13 cellular contexts compared by ENCODE assay signal in genomic region chr6:100346828-100347227, GRCh38.
DNase-seq lines count a peak whose midpoint lies in the region; ATAC-seq and TF ChIP-seq lines count a peak whose summit lies in the region.
"Had no signal": no experiment of that assay in that cellular context is flagged by ENCODE, and none has a peak within 500 bp of the region (broad histone marks: within the 10 kb centered on the region; RNA-seq: fewer than 3 reads in every experiment).

No MANE protein-coding gene starts in this region.

- H3K9me3 ChIP-seq in OCI-LY3 (ENCODE audit: insufficient read depth, low read length) (no peaks in the 10 kb centered on the region), vagina (no peaks in the 10 kb centered on the region)
- H3K9me3 ChIP-seq: colonic mucosa, upper lobe of right lung had no signal

- DNase-seq in dedifferentiated amniotic fluid mesenchymal stem cell (ENCODE audit: extremely low spot score) (peak; percentile 72), stromal cell of bone marrow (ENCODE audit: low read depth) (peak; percentile 70), NCI-H128 (lab: John Stamatoyannopoulos, UW; ENCODE audit: unreplicated experiment) (no peak), NCI-H1694 (lab: John Stamatoyannopoulos, UW) (no peak), vagina (ENCODE audit: extremely low spot score in 2 of 2) (no peak), NCI-H187 (lab: John Stamatoyannopoulos, UW) (no peak)
- DNase-seq: colonic mucosa, midbrain, NCI-H2029 treated with DMSO at 0.1 percent for 48 hours, upper lobe of right lung had no signal

- H3K4me1 ChIP-seq in OCI-LY3 (ENCODE audit: low read length) (no peaks in the 10 kb centered on the region), vagina (no peaks in the 10 kb centered on the region)
- H3K4me1 ChIP-seq: colonic mucosa, upper lobe of right lung had no signal

- no peak overlapping the region for H3K27ac ChIP-seq in OCI-LY3 (ENCODE audit: low read length)
- H3K27ac ChIP-seq in vagina: no peak overlapping the region
- H3K27ac ChIP-seq: colonic mucosa, upper lobe of right lung, VCaP had no signal

- TF ChIP-seq CTCF in OCI-LY3 (IDR thresholded peaks at IDR 0.05; ENCODE audit: low read depth, low read length) (no peak), vagina (IDR thresholded peaks at IDR 0.05) (no peak)

- H3K4me3 ChIP-seq in OCI-LY3 (ENCODE audit: low read length) (no peak overlapping the region), vagina (no peak overlapping the region)
- H3K4me3 ChIP-seq: colonic mucosa, upper lobe of right lung had no signal

- peak overlapping the region; percentile 21 for H3K4me2 ChIP-seq in OCI-LY3 (ENCODE audit: low read length)

- peak overlapping the region; percentile 58 for H2AFZ ChIP-seq in OCI-LY3 (ENCODE audit: low read depth, low read length)

- TF ChIP-seq POLR2A in vagina (IDR thresholded peaks at IDR 0.05): no peak

- H3K79me2 ChIP-seq in OCI-LY3 (ENCODE audit: low read length): no peaks in the 10 kb centered on the region

- intact Hi-C loops in vagina (cut with DNase I): no loop called here

- no peaks in the 10 kb centered on the region for H3K27me3 ChIP-seq in OCI-LY3 (ENCODE audit: low read depth, low read length)
- H3K27me3 ChIP-seq in vagina: no peaks in the 10 kb centered on the region
- H3K27me3 ChIP-seq: colonic mucosa, upper lobe of right lung had no signal

- no peaks in the 10 kb centered on the region for H4K20me1 ChIP-seq in OCI-LY3 (ENCODE audit: insufficient read depth, low read length)

- ATAC-seq in GM21367 (IDR thresholded peaks at IDR 0.05; ENCODE audit: unreplicated experiment): peak; percentile 38
- ATAC-seq: upper lobe of right lung had no signal

- H3K36me3 ChIP-seq in OCI-LY3 (replicated peaks; ENCODE audit: low read depth, low read length) (no peaks in the 10 kb centered on the region), vagina (no peaks in the 10 kb centered on the region)
- H3K36me3 ChIP-seq: colonic mucosa, upper lobe of right lung had no signal

- no peak overlapping the region for H3K9ac ChIP-seq in OCI-LY3 (ENCODE audit: low read length)

Comparison
In these comparisons a context has a peak if more than half of its experiments do, and no peak if none do; other contexts are left out.
1. DNase-seq: peak in dedifferentiated amniotic fluid mesenchymal stem cell (single experiment) and stromal cell of bone marrow (single experiment); none in NCI-H128 (single experiment), NCI-H1694 (single experiment), vagina (0 of 2) and NCI-H187 (0 of 2).